Comparison of ENCODE assay signal across 8 cellular contexts in the genomic region with DNA sequence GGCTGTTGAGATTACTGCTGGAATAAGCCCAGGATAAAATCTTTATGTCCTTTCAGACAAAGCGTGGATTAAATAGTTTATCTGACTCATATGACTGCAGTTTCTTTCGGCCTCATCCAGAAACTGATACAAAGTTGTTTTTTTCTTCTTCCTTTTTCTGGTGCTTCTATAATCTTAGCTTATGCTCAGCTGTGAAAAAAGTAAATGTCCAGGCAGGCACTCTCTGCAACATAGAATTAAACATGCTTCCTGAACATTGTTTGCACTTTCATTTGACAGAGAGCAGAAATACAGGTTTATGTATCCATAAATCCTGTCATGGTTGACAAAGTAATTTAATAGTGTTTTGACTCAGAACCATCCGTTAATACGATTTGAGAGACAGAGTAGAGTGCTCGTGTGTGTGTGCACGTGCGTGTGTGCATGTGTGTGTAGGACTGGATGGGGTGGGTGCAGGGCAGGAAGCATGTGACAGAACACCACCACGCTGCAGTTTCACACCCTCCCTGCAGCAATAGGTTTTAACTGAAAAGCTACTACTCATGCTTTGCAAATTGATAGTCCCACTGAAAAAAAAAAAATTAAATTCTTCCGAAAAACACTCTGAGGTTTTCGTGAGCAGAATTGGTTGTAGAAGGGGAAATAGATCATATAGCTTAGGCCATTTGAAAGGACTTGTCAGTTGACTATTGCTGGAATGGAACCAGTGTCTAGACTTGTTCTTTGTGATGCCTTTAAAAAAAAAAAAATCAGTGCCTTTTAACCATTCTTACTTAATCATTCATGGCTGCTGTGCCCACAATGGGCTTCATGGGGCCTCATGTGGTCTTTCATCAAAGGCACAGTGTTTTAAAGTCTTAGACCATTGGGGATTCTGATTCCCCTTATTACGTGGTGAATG.
DNase-seq lines count a peak whose midpoint lies in the region; ATAC-seq and TF ChIP-seq lines count a peak whose summit lies in the region.

No MANE protein-coding gene starts in this region.

- H3K27ac Mint-ChIP-seq in activated T-cell treated with anti-CD3 and anti-CD28 coated beads, Interleukin-2, amount 50 U/mL, for 24 hours: peak overlapping the region; percentile 92

- peaks cover 57% of the 10 kb centered on the region for H3K4me1 Mint-ChIP-seq in activated T-cell treated with anti-CD3 and anti-CD28 coated beads, Interleukin-2, amount 50 U/mL, for 24 hours (ENCODE audit: low read depth)

- H3K4me3 ChIP-seq in heart left ventricle: peak overlapping the region in 3 of 12 donors; percentile 20 to 38 (median 24)

- intact Hi-C loops in heart left ventricle (cut with DNase I): no loop called here

- H3K27me3 ChIP-seq in heart left ventricle: no peaks in the 10 kb centered on the region

- peak; percentile 43 for DNase-seq in DMS 273 (lab: John Stamatoyannopoulos, UW; ENCODE audit: unreplicated experiment)
- DNase-seq in DMS 273 treated with DMSO at 0.1 percent for 48 hours (lab: John Stamatoyannopoulos, UW): no peak
- peak; percentile 77 for DNase-seq in NCI-H510A treated with DMSO at 0.1 percent for 48 hours (lab: John Stamatoyannopoulos, UW)
- peak; percentile 61 for DNase-seq in activated T-cell treated with anti-CD3 and anti-CD28 coated beads, Interleukin-2, amount 50 U/mL, for 24 hours
- DNase-seq in heart left ventricle: peak in 2 of 5 donors; percentile 48 to 67
- peak; percentile 51 to 57 (median 56) for DNase-seq in stimulated activated CD4-positive, alpha-beta T cell treated with anti-CD3 and anti-CD28 coated beads, Interleukin-12 subunit alpha, Interleukin-12 subunit beta, amount 100 ng/mL, for 48 hours (ENCODE audit: low read depth in 2 of 3, low spot score in 1 of 3)
- DNase-seq in NCI-H2107 (lab: John Stamatoyannopoulos, UW): no peak

- no peaks in the 10 kb centered on the region for H3K9me3 ChIP-seq in heart left ventricle

- ATAC-seq in HG03039 (IDR thresholded peaks at IDR 0.05; ENCODE audit: unreplicated experiment) (peak; percentile 92), heart left ventricle (peak; percentile 50 to 75 (median 64))

- TF ChIP-seq POLR2A in heart left ventricle (IDR thresholded peaks at IDR 0.05): no peak

- no peaks in the 10 kb centered on the region for H3K9me3 Mint-ChIP-seq in activated T-cell treated with anti-CD3 and anti-CD28 coated beads, Interleukin-2, amount 50 U/mL, for 24 hours

- H3K27ac ChIP-seq in heart left ventricle: peak overlapping the region in 11 of 12 donors; percentile 7 to 81 (median 47)

- H3K36me3 Mint-ChIP-seq in activated T-cell treated with anti-CD3 and anti-CD28 coated beads, Interleukin-2, amount 50 U/mL, for 24 hours (ENCODE audit: low read depth): peaks cover 11% of the 10 kb centered on the region

- H3K36me3 ChIP-seq in heart left ventricle: no peaks in the 10 kb centered on the region

- peak overlapping the region; percentile 67 for H3K4me3 Mint-ChIP-seq in activated T-cell treated with anti-CD3 and anti-CD28 coated beads, Interleukin-2, amount 50 U/mL, for 24 hours

- peaks cover 6 to 89% (median 64%) of the 10 kb centered on the region in 12 donors for H3K4me1 ChIP-seq in heart left ventricle

- no peaks in the 10 kb centered on the region for H3K27me3 Mint-ChIP-seq in activated T-cell treated with anti-CD3 and anti-CD28 coated beads, Interleukin-2, amount 50 U/mL, for 24 hours

- 17 to 21% (median 19%) methylated on average over 11 of the region's 11 CpGs for WGBS in heart left ventricle, 4 donors

- no peak for TF ChIP-seq CTCF in heart left ventricle (IDR thresholded peaks at IDR 0.05)

Comparison
In these comparisons a context has a peak if more than half of its experiments do, and no peak if none do; other contexts are left out.
1. DNase-seq: peak in DMS 273 (single experiment), NCI-H510A treated with DMSO at 0.1 percent for 48 hours (single experiment), activated T-cell treated with anti-CD3 and anti-CD28 coated beads, Interleukin-2, amount 50 U/mL, for 24 hours (single experiment) and stimulated activated CD4-positive, alpha-beta T cell treated with anti-CD3 and anti-CD28 coated beads, Interleukin-12 subunit alpha, Interleukin-12 subunit beta, amount 100 ng/mL, for 48 hours (3 of 3); none in DMS 273 treated with DMSO at 0.1 percent for 48 hours (single experiment) and NCI-H2107 (single experiment).